Comparison of ENCODE assay signal across 1 cellular context in the genomic region with DNA sequence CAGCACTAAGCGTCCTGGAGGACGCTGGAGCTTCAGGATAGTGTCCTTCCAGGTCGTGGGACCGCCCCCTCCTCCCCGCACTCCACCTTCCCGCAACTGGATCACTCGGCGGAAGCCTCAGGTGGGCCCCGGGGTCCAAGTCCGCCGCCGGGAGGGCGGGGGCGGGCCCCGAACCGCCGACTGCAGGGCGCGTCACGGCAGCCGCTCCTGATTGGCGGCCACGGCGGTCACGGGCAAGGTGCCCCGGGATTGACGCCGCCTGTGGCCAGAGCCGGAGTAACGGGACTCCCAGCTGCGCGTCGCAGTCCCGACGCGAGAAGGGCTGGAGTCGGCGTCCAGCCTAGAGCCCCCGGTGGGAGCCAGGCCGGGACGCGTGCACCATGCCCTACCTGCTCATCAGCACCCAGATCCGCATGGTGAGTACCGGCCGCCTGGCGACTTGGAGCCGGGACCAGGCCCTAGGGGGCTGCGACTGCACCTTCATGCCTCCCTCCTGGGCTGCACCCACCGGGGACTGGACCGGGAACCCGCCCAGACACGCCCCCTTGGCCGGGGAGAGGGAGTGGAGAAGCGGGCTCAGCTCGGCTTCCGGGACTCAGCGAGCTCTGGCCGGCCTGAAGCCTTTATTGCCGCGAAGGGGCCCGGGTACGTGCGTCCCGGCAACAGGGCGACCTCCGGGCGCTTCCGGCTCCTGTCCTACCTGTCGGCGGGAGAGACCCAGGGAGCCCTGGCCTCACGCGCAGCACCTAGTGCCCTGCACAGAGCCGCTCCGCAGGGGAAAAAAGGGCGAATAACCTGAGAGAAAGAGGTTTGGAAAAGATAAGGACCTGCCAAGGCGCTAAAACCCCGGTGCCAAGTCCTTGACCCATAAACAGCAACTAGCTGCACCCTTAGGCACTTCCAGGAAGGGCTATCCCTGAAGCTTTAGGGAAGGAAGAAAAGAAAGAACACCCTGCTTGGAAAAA.
TF ChIP-seq lines count a peak whose summit lies in the region.

A gene (plus strand): TSS at position 268 of the 965 bp plus-strand sequence. CDS start 113 bp downstream, at position 381.

TF ChIP-seq in HepG2, 621 proteins besides CTCF, POLR2A, EP300 and RAD21 (continued from another document and continues in another):
- TF ChIP-seq, protein P1, sequence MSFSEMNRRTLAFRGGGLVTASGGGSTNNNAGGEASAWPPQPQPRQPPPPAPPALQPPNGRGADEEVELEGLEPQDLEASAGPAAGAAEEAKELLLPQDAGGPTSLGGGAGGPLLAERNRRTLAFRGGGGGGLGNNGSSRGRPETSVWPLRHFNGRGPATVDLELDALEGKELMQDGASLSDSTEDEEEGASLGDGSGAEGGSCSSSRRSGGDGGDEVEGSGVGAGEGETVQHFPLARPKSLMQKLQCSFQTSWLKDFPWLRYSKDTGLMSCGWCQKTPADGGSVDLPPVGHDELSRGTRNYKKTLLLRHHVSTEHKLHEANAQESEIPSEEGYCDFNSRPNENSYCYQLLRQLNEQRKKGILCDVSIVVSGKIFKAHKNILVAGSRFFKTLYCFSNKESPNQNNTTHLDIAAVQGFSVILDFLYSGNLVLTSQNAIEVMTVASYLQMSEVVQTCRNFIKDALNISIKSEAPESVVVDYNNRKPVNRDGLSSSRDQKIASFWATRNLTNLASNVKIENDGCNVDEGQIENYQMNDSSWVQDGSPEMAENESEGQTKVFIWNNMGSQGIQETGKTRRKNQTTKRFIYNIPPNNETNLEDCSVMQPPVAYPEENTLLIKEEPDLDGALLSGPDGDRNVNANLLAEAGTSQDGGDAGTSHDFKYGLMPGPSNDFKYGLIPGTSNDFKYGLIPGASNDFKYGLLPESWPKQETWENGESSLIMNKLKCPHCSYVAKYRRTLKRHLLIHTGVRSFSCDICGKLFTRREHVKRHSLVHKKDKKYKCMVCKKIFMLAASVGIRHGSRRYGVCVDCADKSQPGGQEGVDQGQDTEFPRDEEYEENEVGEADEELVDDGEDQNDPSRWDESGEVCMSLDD (CRISPR knock-in tag; IDR thresholded peaks at IDR 0.05; ENCODE audit: borderline replicate concordance): no peak; the same call in 1 of the 2 replicates
- TF ChIP-seq MTA3 (CRISPR knock-in tag; IDR thresholded peaks at IDR 0.05) (0 out of 2 replicates have a peak, but pooled peaks have one; percentile 51), HDAC2 (CRISPR knock-in tag; IDR thresholded peaks at IDR 0.05) (peak; percentile 58; the same call in 1 of the 2 replicates), RFXANK (CRISPR knock-in tag; IDR thresholded peaks at IDR 0.05) (peak; percentile 73; the same call in 1 of the 2 replicates), NKX3-1 (CRISPR knock-in tag; IDR thresholded peaks at IDR 0.05) (peak; percentile 11; the same call in 1 of the 2 replicates), TGIF2 (CRISPR knock-in tag; IDR thresholded peaks at IDR 0.05) (no peak), ZNF30 (CRISPR knock-in tag; IDR thresholded peaks at IDR 0.05) (peak; percentile 82; the same call in 1 of the 2 replicates), ZNF121 (CRISPR knock-in tag; IDR thresholded peaks at IDR 0.05) (peak; percentile 79), KLF6 (CRISPR knock-in tag; IDR thresholded peaks at IDR 0.05) (peak; percentile 75; the same call in 1 of the 2 replicates), SOX6 (IDR thresholded peaks at IDR 0.05) (no peak), SOX6 (CRISPR knock-in tag; IDR thresholded peaks at IDR 0.05) (peak; percentile 44), CREB1 (IDR thresholded peaks at IDR 0.05) (peak; percentile 86), CREB1 (CRISPR knock-in tag; IDR thresholded peaks at IDR 0.05) (peak; percentile 33; the same call in 1 of the 2 replicates), ZNF883 (CRISPR knock-in tag; IDR thresholded peaks at IDR 0.05; ENCODE audit: not compliant biosample characterization) (peak; percentile 55), PRMT3 (CRISPR knock-in tag; IDR thresholded peaks at IDR 0.05; ENCODE audit: borderline replicate concordance, low read depth) (0 out of 2 replicates have a peak, but pooled peaks have one; percentile 51), ZNF678 (CRISPR knock-in tag; IDR thresholded peaks at IDR 0.05) (peak; percentile 95; the same call in 1 of the 2 replicates), IRF2 (CRISPR knock-in tag; IDR thresholded peaks at IDR 0.05) (peak; percentile 69; the same call in 1 of the 2 replicates), TAF15 (IDR thresholded peaks at IDR 0.05; ENCODE audit: low read depth, low read length, poor library complexity, severe bottlenecking) (peak; percentile 10), ZC3H13 (CRISPR knock-in tag; IDR thresholded peaks at IDR 0.05) (peak; percentile 65; the same call in 1 of the 2 replicates), FOXO1 (CRISPR knock-in tag; IDR thresholded peaks at IDR 0.05) (peak; percentile 46; the same call in 1 of the 2 replicates), ZKSCAN8 (CRISPR knock-in tag; IDR thresholded peaks at IDR 0.05; ENCODE audit: borderline replicate concordance) (peak; percentile 44; the same call in 1 of the 2 replicates), PHF5A (CRISPR knock-in tag; IDR thresholded peaks at IDR 0.05; ENCODE audit: low read depth, unreplicated experiment) (no peak), JUNB (CRISPR knock-in tag; IDR thresholded peaks at IDR 0.05; ENCODE audit: borderline replicate concordance) (no peak), NR2F1 (CRISPR knock-in tag; IDR thresholded peaks at IDR 0.05) (0 out of 4 replicates have a peak, but pooled peaks of 1 of the 2 experiments have one; percentile 3), HOXA3 (CRISPR knock-in tag; IDR thresholded peaks at IDR 0.05) (peak; percentile 84), ZNF660 (CRISPR knock-in tag; IDR thresholded peaks at IDR 0.05; ENCODE audit: borderline replicate concordance, low read depth) (no peak), TAF1 (CRISPR knock-in tag; IDR thresholded peaks at IDR 0.05) (peak; percentile 83; the same call in 1 of the 2 replicates), CBFB (CRISPR knock-in tag; IDR thresholded peaks at IDR 0.05) (0 out of 2 replicates have a peak, but pooled peaks have one; percentile 68)
- TF ChIP-seq, protein P2, sequence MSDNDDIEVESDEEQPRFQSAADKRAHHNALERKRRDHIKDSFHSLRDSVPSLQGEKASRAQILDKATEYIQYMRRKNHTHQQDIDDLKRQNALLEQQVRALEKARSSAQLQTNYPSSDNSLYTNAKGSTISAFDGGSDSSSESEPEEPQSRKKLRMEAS (IDR thresholded peaks at IDR 0.05): peak; percentile 72; the same call in 1 of the 2 replicates
- TF ChIP-seq, protein P3, sequence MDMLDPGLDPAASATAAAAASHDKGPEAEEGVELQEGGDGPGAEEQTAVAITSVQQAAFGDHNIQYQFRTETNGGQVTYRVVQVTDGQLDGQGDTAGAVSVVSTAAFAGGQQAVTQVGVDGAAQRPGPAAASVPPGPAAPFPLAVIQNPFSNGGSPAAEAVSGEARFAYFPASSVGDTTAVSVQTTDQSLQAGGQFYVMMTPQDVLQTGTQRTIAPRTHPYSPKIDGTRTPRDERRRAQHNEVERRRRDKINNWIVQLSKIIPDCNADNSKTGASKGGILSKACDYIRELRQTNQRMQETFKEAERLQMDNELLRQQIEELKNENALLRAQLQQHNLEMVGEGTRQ (IDR thresholded peaks at IDR 0.05; ENCODE audit: low read depth, low read length): no peak
- TF ChIP-seq, protein P3 (CRISPR knock-in tag; IDR thresholded peaks at IDR 0.05; ENCODE audit: borderline replicate concordance): 0 out of 2 replicates have a peak, but pooled peaks have one; percentile 22
- TF ChIP-seq, protein P4, sequence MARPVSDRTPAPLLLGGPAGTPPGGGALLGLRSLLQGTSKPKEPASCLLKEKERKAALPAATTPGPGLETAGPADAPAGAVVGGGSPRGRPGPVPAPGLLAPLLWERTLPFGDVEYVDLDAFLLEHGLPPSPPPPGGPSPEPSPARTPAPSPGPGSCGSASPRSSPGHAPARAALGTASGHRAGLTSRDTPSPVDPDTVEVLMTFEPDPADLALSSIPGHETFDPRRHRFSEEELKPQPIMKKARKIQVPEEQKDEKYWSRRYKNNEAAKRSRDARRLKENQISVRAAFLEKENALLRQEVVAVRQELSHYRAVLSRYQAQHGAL (CRISPR knock-in tag; IDR thresholded peaks at IDR 0.05; ENCODE audit: not compliant biosample characterization): no peak
- TF ChIP-seq, protein P5, sequence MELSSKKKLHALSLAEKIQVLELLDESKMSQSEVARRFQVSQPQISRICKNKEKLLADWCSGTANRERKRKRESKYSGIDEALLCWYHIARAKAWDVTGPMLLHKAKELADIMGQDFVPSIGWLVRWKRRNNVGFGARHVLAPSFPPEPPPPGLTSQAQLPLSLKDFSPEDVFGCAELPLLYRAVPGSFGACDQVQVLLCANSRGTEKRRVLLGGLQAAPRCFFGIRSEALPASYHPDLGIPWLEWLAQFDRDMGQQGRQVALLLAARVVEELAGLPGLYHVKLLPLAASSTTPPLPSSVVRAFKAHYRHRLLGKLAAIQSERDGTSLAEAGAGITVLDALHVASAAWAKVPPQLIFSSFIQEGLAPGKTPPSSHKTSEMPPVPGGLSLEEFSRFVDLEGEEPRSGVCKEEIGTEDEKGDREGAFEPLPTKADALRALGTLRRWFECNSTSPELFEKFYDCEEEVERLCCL (CRISPR knock-in tag; IDR thresholded peaks at IDR 0.05; ENCODE audit: borderline replicate concordance): peak; percentile 73; the same call in 1 of the 2 replicates
- TF ChIP-seq, protein P6, sequence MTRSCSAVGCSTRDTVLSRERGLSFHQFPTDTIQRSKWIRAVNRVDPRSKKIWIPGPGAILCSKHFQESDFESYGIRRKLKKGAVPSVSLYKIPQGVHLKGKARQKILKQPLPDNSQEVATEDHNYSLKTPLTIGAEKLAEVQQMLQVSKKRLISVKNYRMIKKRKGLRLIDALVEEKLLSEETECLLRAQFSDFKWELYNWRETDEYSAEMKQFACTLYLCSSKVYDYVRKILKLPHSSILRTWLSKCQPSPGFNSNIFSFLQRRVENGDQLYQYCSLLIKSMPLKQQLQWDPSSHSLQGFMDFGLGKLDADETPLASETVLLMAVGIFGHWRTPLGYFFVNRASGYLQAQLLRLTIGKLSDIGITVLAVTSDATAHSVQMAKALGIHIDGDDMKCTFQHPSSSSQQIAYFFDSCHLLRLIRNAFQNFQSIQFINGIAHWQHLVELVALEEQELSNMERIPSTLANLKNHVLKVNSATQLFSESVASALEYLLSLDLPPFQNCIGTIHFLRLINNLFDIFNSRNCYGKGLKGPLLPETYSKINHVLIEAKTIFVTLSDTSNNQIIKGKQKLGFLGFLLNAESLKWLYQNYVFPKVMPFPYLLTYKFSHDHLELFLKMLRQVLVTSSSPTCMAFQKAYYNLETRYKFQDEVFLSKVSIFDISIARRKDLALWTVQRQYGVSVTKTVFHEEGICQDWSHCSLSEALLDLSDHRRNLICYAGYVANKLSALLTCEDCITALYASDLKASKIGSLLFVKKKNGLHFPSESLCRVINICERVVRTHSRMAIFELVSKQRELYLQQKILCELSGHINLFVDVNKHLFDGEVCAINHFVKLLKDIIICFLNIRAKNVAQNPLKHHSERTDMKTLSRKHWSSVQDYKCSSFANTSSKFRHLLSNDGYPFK (CRISPR knock-in tag; IDR thresholded peaks at IDR 0.05; ENCODE audit: borderline replicate concordance): peak; percentile 51
- TF ChIP-seq, protein P7, sequence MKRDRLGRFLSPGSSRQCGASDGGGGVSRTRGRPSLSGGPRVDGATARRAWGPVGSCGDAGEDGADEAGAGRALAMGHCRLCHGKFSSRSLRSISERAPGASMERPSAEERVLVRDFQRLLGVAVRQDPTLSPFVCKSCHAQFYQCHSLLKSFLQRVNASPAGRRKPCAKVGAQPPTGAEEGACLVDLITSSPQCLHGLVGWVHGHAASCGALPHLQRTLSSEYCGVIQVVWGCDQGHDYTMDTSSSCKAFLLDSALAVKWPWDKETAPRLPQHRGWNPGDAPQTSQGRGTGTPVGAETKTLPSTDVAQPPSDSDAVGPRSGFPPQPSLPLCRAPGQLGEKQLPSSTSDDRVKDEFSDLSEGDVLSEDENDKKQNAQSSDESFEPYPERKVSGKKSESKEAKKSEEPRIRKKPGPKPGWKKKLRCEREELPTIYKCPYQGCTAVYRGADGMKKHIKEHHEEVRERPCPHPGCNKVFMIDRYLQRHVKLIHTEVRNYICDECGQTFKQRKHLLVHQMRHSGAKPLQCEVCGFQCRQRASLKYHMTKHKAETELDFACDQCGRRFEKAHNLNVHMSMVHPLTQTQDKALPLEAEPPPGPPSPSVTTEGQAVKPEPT (CRISPR knock-in tag; IDR thresholded peaks at IDR 0.05; ENCODE audit: low read depth): peak; percentile 66
- TF ChIP-seq, protein P8, sequence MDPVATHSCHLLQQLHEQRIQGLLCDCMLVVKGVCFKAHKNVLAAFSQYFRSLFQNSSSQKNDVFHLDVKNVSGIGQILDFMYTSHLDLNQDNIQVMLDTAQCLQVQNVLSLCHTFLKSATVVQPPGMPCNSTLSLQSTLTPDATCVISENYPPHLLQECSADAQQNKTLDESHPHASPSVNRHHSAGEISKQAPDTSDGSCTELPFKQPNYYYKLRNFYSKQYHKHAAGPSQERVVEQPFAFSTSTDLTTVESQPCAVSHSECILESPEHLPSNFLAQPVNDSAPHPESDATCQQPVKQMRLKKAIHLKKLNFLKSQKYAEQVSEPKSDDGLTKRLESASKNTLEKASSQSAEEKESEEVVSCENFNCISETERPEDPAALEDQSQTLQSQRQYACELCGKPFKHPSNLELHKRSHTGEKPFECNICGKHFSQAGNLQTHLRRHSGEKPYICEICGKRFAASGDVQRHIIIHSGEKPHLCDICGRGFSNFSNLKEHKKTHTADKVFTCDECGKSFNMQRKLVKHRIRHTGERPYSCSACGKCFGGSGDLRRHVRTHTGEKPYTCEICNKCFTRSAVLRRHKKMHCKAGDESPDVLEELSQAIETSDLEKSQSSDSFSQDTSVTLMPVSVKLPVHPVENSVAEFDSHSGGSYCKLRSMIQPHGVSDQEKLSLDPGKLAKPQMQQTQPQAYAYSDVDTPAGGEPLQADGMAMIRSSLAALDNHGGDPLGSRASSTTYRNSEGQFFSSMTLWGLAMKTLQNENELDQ (CRISPR knock-in tag; IDR thresholded peaks at IDR 0.05; ENCODE audit: borderline replicate concordance): peak; percentile 17; the same call in 1 of the 2 replicates
